16 cellular contexts compared by ENCODE assay signal in genomic region chr13:43153436-43154082, GRCh38.
DNase-seq lines count a peak whose midpoint lies in the region; ATAC-seq and TF ChIP-seq lines count a peak whose summit lies in the region.
"Had no signal": no experiment of that assay in that cellular context is flagged by ENCODE, and none has a peak within 500 bp of the region (broad histone marks: within the 10 kb centered on the region; RNA-seq: fewer than 3 reads in every experiment).

No MANE protein-coding gene starts in this region.

- no peak overlapping the region for H3K4me3 Mint-ChIP-seq in effector memory CD8-positive, alpha-beta T cell
- H3K4me3 Mint-ChIP-seq: CD4-positive, alpha-beta memory T cell; IgD-negative memory B cell had no signal

- no peak overlapping the region for H3K4me3 ChIP-seq in epithelial cell of esophagus (ENCODE audit: low read length)
- H3K4me3 ChIP-seq: left lung had no signal

- H3K9me3 Mint-ChIP-seq in effector memory CD8-positive, alpha-beta T cell = no peaks in the 10 kb centered on the region
- H3K9me3 Mint-ChIP-seq: CD4-positive, alpha-beta memory T cell; IgD-negative memory B cell had no signal

- H3K27me3 Mint-ChIP-seq in effector memory CD8-positive, alpha-beta T cell = peaks cover 17 to 20% of the 10 kb centered on the region in 2 donors

- no peaks in the 10 kb centered on the region for H3K4me1 Mint-ChIP-seq in effector memory CD8-positive, alpha-beta T cell (ENCODE audit: low read depth in 2 of 2)
- H3K4me1 Mint-ChIP-seq: CD4-positive, alpha-beta memory T cell had no signal

- no peak for TF ChIP-seq CTCF in epithelial cell of esophagus (IDR thresholded peaks at IDR 0.05; ENCODE audit: insufficient read depth, low read depth, low read length, missing control alignments)

- no peak overlapping the region for H3K27ac Mint-ChIP-seq in effector memory CD8-positive, alpha-beta T cell
- H3K27ac Mint-ChIP-seq: CD4-positive, alpha-beta memory T cell; IgD-negative memory B cell had no signal

- peaks cover 4% of the 10 kb centered on the region for H3K36me3 Mint-ChIP-seq in effector memory CD8-positive, alpha-beta T cell (ENCODE audit: insufficient read depth)
- H3K36me3 Mint-ChIP-seq: CD4-positive, alpha-beta memory T cell had no signal

- DNase-seq in Daoy (ENCODE audit: low read depth) (peak; percentile 66), NCI-H460 (ENCODE audit: extremely low read depth, low read depth) (peak; percentile 86), epithelial cell of esophagus (ENCODE audit: low read depth) (peak; percentile 83), non-pigmented ciliary epithelial cell (ENCODE audit: low read depth) (peak; percentile 86)
- DNase-seq in activated CD4-positive, alpha-beta T cell treated with anti-CD3 and anti-CD28 coated beads for 48 hours = no peak
- no peak for DNase-seq in activated CD4-positive, CD25-positive, alpha-beta regulatory T cell (lab: John Stamatoyannopoulos, UW)
- no peak for DNase-seq in effector memory CD8-positive, alpha-beta T cell
- DNase-seq: activated gamma-delta T cell; CD4-positive, alpha-beta memory T cell; glutamatergic neuron; H7; left lung; NCI-H1694; stimulated activated naive CD4-positive, alpha-beta T cell had no signal

- no peak for ATAC-seq in GM18519 (IDR thresholded peaks at IDR 0.05; ENCODE audit: low FRiP score, unreplicated experiment)
- no peak for ATAC-seq in effector memory CD8-positive, alpha-beta T cell (replicated peaks)
- ATAC-seq: left lung had no signal

Comparison
In these comparisons a context has a peak if more than half of its experiments do, and no peak if none do; other contexts are left out.
1. DNase-seq: peak in Daoy (single experiment), NCI-H460 (single experiment), epithelial cell of esophagus (single experiment) and non-pigmented ciliary epithelial cell (single experiment); none in activated CD4-positive, alpha-beta T cell treated with anti-CD3 and anti-CD28 coated beads for 48 hours (single experiment), activated CD4-positive, CD25-positive, alpha-beta regulatory T cell (0 of 4) and effector memory CD8-positive, alpha-beta T cell (0 of 3).